ENCODE assay signal across 14 cellular contexts in genomic region chr15:71596672-71597071, GRCh38.
DNase-seq lines count a peak whose midpoint lies in the region; ATAC-seq, FAIRE-seq and TF ChIP-seq lines count a peak whose summit lies in the region.
"Had no signal": no experiment of that assay in that cellular context is flagged by ENCODE, and none has a peak within 500 bp of the region (broad histone marks: within the 10 kb centered on the region; RNA-seq: fewer than 3 reads in every experiment).

No MANE protein-coding gene starts in this region.

- no peak overlapping the region for H3K4me3 ChIP-seq in fibroblast of lung (replicated peaks in 1 of 4; ENCODE audit: control extremely low read depth in 1 of 4, insufficient read depth in 1 of 4, low read depth in 3 of 4, low read length in 4 of 4)
- H3K4me3 ChIP-seq in mesendoderm (ENCODE audit: low read length), result no peak overlapping the region
- no peak overlapping the region for H3K4me3 ChIP-seq in transverse colon
- H3K4me3 ChIP-seq in small intestine (ENCODE audit: low read depth in 1 of 2, low read length in 2 of 2), result no peak overlapping the region

- ATAC-seq in GM18858 (IDR thresholded peaks at IDR 0.05; ENCODE audit: unreplicated experiment) (no peak), HG03439 (IDR thresholded peaks at IDR 0.05; ENCODE audit: unreplicated experiment) (no peak)

- no peaks in the 10 kb centered on the region for H3K9me3 ChIP-seq in fibroblast of lung (ENCODE audit: control insufficient read depth, insufficient read depth, low read depth, low read length)
- H3K9me3 ChIP-seq in transverse colon, result no peaks in the 10 kb centered on the region
- H3K9me3 ChIP-seq in small intestine (ENCODE audit: control insufficient read depth, low read depth), result no peaks in the 10 kb centered on the region

- H3K36me3 ChIP-seq in fibroblast of lung (ENCODE audit: control insufficient read depth, insufficient read depth, low read length) (no peaks in the 10 kb centered on the region), mesendoderm (ENCODE audit: control insufficient read depth, insufficient read depth, low read length) (no peaks in the 10 kb centered on the region), transverse colon (no peaks in the 10 kb centered on the region), small intestine (ENCODE audit: control insufficient read depth in 2 of 2, insufficient read depth in 2 of 2, low read length in 2 of 2) (no peaks in the 10 kb centered on the region)

- H3K27me3 ChIP-seq in fibroblast of lung (ENCODE audit: control insufficient read depth, insufficient read depth, low read length) (no peaks in the 10 kb centered on the region), mesendoderm (ENCODE audit: insufficient read depth, low read length, poor library complexity) (no peaks in the 10 kb centered on the region), transverse colon (no peaks in the 10 kb centered on the region), small intestine (ENCODE audit: control insufficient read depth in 2 of 2, insufficient read depth in 2 of 2, low read length in 2 of 2) (no peaks in the 10 kb centered on the region)

- H2AFZ ChIP-seq in fibroblast of lung (ENCODE audit: low read length), result no peak overlapping the region

- intact Hi-C loops in transverse colon (cut with DNase I; ENCODE audit: low total_unique reads), result no loop called here

- no peak for TF ChIP-seq POLR2A in transverse colon (IDR thresholded peaks at IDR 0.05)

- no peak overlapping the region for H2BK5ac ChIP-seq in mesendoderm (ENCODE audit: low read length)

- no peak overlapping the region for H3K23ac ChIP-seq in mesendoderm (ENCODE audit: low read length)

- H3K18ac ChIP-seq in mesendoderm (ENCODE audit: low read length), result no peak overlapping the region

- TF ChIP-seq CTCF in fibroblast of lung (conservative IDR thresholded peaks at IDR 0.05 in 1 of 2, IDR thresholded peaks at IDR 0.05 in 1 of 2; ENCODE audit: low read depth in 1 of 2, low read length in 2 of 2), result no peak
- TF ChIP-seq CTCF in transverse colon (IDR thresholded peaks at IDR 0.05), result no peak

- TF ChIP-seq EP300 in transverse colon (IDR thresholded peaks at IDR 0.05; ENCODE audit: low read depth), result no peak

- no peaks in the 10 kb centered on the region for H3K79me2 ChIP-seq in fibroblast of lung (ENCODE audit: control insufficient read depth, insufficient read depth, low read length)
- H3K79me2 ChIP-seq in mesendoderm (ENCODE audit: control insufficient read depth, insufficient read depth, low read length), result no peaks in the 10 kb centered on the region

- no peak overlapping the region for H3K9ac ChIP-seq in fibroblast of lung (ENCODE audit: insufficient read depth, low read length)
- H3K9ac ChIP-seq in mesendoderm (ENCODE audit: low read length), result no peak overlapping the region
- H3K9ac ChIP-seq: KMS-11 had no signal

- DNase-seq in RPMI7951 (ENCODE audit: low read depth), result peak; percentile 57
- DNase-seq in fibroblast of lung (ENCODE audit: low read depth in 2 of 2), result peak; percentile 56 to 75
- peak; percentile 37 for DNase-seq in mesendoderm
- peak; percentile 16 for DNase-seq in transverse colon
- DNase-seq in activated T-cell treated with anti-CD3 and anti-CD28 coated beads for 4 hours, result no peak
- DNase-seq in small intestine, result no peak
- DNase-seq: activated CD4-positive, alpha-beta T cell treated with anti-CD3 and anti-CD28 coated beads for 1 hour; activated naive CD4-positive, alpha-beta T cell; effector CD4-positive, alpha-beta T cell; kidney had no signal

- no peak overlapping the region for H3K4me2 ChIP-seq in fibroblast of lung (ENCODE audit: extremely low read depth, insufficient read depth, low read length)
- H3K4me2 ChIP-seq in mesendoderm (ENCODE audit: low read length), result no peak overlapping the region
- H3K4me2 ChIP-seq: KMS-11 had no signal

- H3K27ac ChIP-seq in fibroblast of lung (ENCODE audit: insufficient read depth, low read length) (no peak overlapping the region), mesendoderm (ENCODE audit: low read depth, low read length) (no peak overlapping the region), transverse colon (no peak overlapping the region), small intestine (ENCODE audit: low read depth in 1 of 2, low read length in 1 of 2) (no peak overlapping the region)
- H3K27ac ChIP-seq: KMS-11 had no signal

- H3K4me1 ChIP-seq in fibroblast of lung (ENCODE audit: control insufficient read depth, extremely low read depth, insufficient read depth, low read length) (peaks cover 4% of the 10 kb centered on the region), mesendoderm (ENCODE audit: control insufficient read depth, low read depth, low read length) (no peaks in the 10 kb centered on the region), transverse colon (peaks cover 0 to 26% (median 8%) of the 10 kb centered on the region in 4 donors), small intestine (ENCODE audit: control insufficient read depth in 2 of 2, insufficient read depth in 1 of 2, low read depth in 1 of 2, low read length in 1 of 2) (no peaks in the 10 kb centered on the region)

- no peak overlapping the region for H2BK15ac ChIP-seq in mesendoderm (replicated peaks; ENCODE audit: low read depth)

- H2BK120ac ChIP-seq in mesendoderm (ENCODE audit: low read depth, low read length), result no peak overlapping the region

- no CpG with 5 or more reads among the region's 4 CpGs for WGBS in mesendoderm (ENCODE audit: extremely low coverage, insufficient coverage, low lambda C conversion rate)
- 31% methylated on average over 4 of the region's 4 CpGs; no CpG with 5 or more reads in 1 of the 2 donors for WGBS in transverse colon (ENCODE audit: low coverage in 1 of 2), 2 donors
- WGBS in small intestine, 3 donors, result 35 to 47% (median 42%) methylated on average over 4 of the region's 4 CpGs

- in situ Hi-C loops in transverse colon (cut with MboI; ENCODE audit: low pct_ligation_motif_present in 1 of 4, low pct_unique_long_range_greater_than_20kb in 1 of 4, low sequenced_read_pairs in 3 of 4), result no loop called here

- FAIRE-seq in small intestine (lab: Jason Lieb, UNC), result no peak
- FAIRE-seq: GM18507, kidney had no signal

- H3K79me1 ChIP-seq in mesendoderm (ENCODE audit: low read length), result no peaks in the 10 kb centered on the region

- no peak overlapping the region for H3K56ac ChIP-seq in mesendoderm (ENCODE audit: low read length)

- H2AK5ac ChIP-seq in mesendoderm (ENCODE audit: low read length), result no peak overlapping the region

- H3K4ac ChIP-seq in mesendoderm (ENCODE audit: low read depth, low read length), result no peak overlapping the region

- H4K20me1 ChIP-seq in fibroblast of lung (ENCODE audit: control insufficient read depth, extremely low read depth, insufficient read depth, low read length), result no peaks in the 10 kb centered on the region

- H4K5ac ChIP-seq in mesendoderm (ENCODE audit: low read length), result no peak overlapping the region

- H4K8ac ChIP-seq in mesendoderm (ENCODE audit: low read depth, low read length), result no peak overlapping the region

Comparison
In these comparisons a context has a peak if more than half of its experiments do, and no peak if none do; other contexts are left out.
1. DNase-seq: peak in RPMI7951 (single experiment), fibroblast of lung (2 of 2), mesendoderm (single experiment) and transverse colon (single experiment); none in activated T-cell treated with anti-CD3 and anti-CD28 coated beads for 4 hours (single experiment) and small intestine (single experiment).